29 cellular contexts compared by ENCODE assay signal in the genomic region with DNA sequence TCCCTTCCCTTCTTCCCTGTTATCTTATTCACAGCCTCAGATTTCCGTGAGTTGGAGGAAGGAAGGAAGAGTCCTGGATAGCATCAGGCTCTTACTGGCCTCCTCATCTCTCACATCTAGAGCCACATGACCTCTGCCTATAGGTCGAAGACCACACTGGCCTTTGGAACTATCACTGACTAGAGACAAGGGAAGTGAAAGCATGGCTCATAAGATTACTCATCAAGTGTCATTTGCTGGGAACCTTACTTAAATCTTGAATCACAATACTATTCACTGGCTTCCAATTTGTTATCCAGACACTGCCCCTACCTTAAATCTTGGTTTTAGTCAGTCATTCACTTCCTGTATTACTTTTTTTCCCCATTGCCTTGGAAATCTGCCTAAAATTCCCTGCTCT.
DNase-seq lines count a peak whose midpoint lies in the region; ATAC-seq, FAIRE-seq and TF ChIP-seq lines count a peak whose summit lies in the region.
"Had no signal": no experiment of that assay in that cellular context is flagged by ENCODE, and none has a peak within 500 bp of the region (broad histone marks: within the 10 kb centered on the region; RNA-seq: fewer than 3 reads in every experiment).

No MANE protein-coding gene starts in this region.

- peak; percentile 87 for FAIRE-seq in astrocyte (lab: Jason Lieb, UNC)
- FAIRE-seq: G401.6 had no signal

- no peaks in the 10 kb centered on the region for H3K4me1 Mint-ChIP-seq in astrocyte (ENCODE audit: low read depth, unreplicated experiment)
- no peaks in the 10 kb centered on the region for H3K4me1 Mint-ChIP-seq in natural killer cell treated with Interleukin-12 subunit alpha and Interleukin-12 subunit beta and Interleukin-15 and Interleukin-18, amount 100 ng/mL, for 72 hours (ENCODE audit: low read depth in 2 of 2)
- H3K4me1 Mint-ChIP-seq: activated CD8-positive, alpha-beta memory T cell treated with anti-CD3 and anti-CD28 coated beads, Interleukin-2, amount 10 ng/mL, durations not matched to agents 7 days and 5 days; activated naive CD4-positive, alpha-beta T cell treated with anti-CD3 and anti-CD28 coated beads, Interleukin-2, amount 10 ng/mL, durations not matched to agents 7 days and 5 days; GM23338; mesothelial cell of epicardium had no signal

- no peak overlapping the region for H3K4me2 ChIP-seq in astrocyte (ENCODE audit: low read length)
- H3K4me2 ChIP-seq: GM23338 had no signal

- no peak overlapping the region for H3K9ac ChIP-seq in astrocyte (ENCODE audit: low read length)

- H3K27me3 ChIP-seq in astrocyte (ENCODE audit: insufficient read depth, low read length): no peaks in the 10 kb centered on the region
- H3K27me3 ChIP-seq: upper lobe of right lung had no signal

- no peak overlapping the region for H3K27ac ChIP-seq in astrocyte (ENCODE audit: low read depth, low read length)
- H3K27ac ChIP-seq: skin epidermis, upper lobe of right lung, VCaP had no signal

- H3K4me3 Mint-ChIP-seq in astrocyte (ENCODE audit: unreplicated experiment): no peak overlapping the region
- H3K4me3 Mint-ChIP-seq in natural killer cell treated with Interleukin-12 subunit alpha and Interleukin-12 subunit beta and Interleukin-15 and Interleukin-18, amount 100 ng/mL, for 72 hours: no peak overlapping the region
- H3K4me3 Mint-ChIP-seq: activated CD8-positive, alpha-beta memory T cell treated with anti-CD3 and anti-CD28 coated beads, Interleukin-2, amount 10 ng/mL, durations not matched to agents 7 days and 5 days; activated naive CD4-positive, alpha-beta T cell treated with anti-CD3 and anti-CD28 coated beads, Interleukin-2, amount 10 ng/mL, durations not matched to agents 7 days and 5 days; dendritic cell treated with granulocyte-macrophage colony-stimulating factor and Interleukin-4, amounts not matched to agents 40 ng/mL and 50 ng/mL, for 4 days; GM23338; mesothelial cell of epicardium; naive thymus-derived CD8-positive, alpha-beta T cell had no signal

- no peaks in the 10 kb centered on the region for H3K9me3 Mint-ChIP-seq in astrocyte (ENCODE audit: unreplicated experiment)
- no peaks in the 10 kb centered on the region for H3K9me3 Mint-ChIP-seq in natural killer cell treated with Interleukin-12 subunit alpha and Interleukin-12 subunit beta and Interleukin-15 and Interleukin-18, amount 100 ng/mL, for 72 hours
- H3K9me3 Mint-ChIP-seq: activated naive CD4-positive, alpha-beta T cell treated with anti-CD3 and anti-CD28 coated beads, Interleukin-2, amount 10 ng/mL, durations not matched to agents 7 days and 5 days; GM23338 had no signal

- no peaks in the 10 kb centered on the region for H3K36me3 ChIP-seq in astrocyte (ENCODE audit: insufficient read depth, low read length)
- H3K36me3 ChIP-seq: upper lobe of right lung had no signal

- H3K4me3 ChIP-seq in astrocyte (ENCODE audit: insufficient read depth, low read depth, low read length): no peak overlapping the region
- H3K4me3 ChIP-seq: GM23338, skin epidermis, upper lobe of right lung had no signal

- peak; percentile 77 for ATAC-seq in GM18517 (IDR thresholded peaks at IDR 0.05; ENCODE audit: unreplicated experiment)
- ATAC-seq in HG02588 (IDR thresholded peaks at IDR 0.05; ENCODE audit: unreplicated experiment): peak; percentile 55
- ATAC-seq in HG03520 (IDR thresholded peaks at IDR 0.05; ENCODE audit: unreplicated experiment): peak; percentile 41
- no peak for ATAC-seq in activated CD4-positive, CD25-positive, alpha-beta regulatory T cell treated with anti-CD3 and anti-CD28 coated beads, Interleukin-2, amount 50 U/mL, for 24 hours
- ATAC-seq in natural killer cell treated with Interleukin-12 subunit alpha and Interleukin-12 subunit beta and Interleukin-15 and Interleukin-18, amount 100 ng/mL, for 72 hours: no peak
- ATAC-seq: activated CD8-positive, alpha-beta memory T cell treated with anti-CD3 and anti-CD28 coated beads, Interleukin-2, amount 10 ng/mL, durations not matched to agents 7 days and 5 days; GM23338; naive thymus-derived CD8-positive, alpha-beta T cell; upper lobe of right lung had no signal

- DNase-seq in astrocyte (ENCODE audit: low read depth) (no peak), SIG-M5 (lab: John Stamatoyannopoulos, UW) (no peak)
- no peak for DNase-seq in natural killer cell treated with Interleukin-12 subunit alpha and Interleukin-12 subunit beta and Interleukin-15 and Interleukin-18, amount 100 ng/mL, for 72 hours (ENCODE audit: low spot score)
- DNase-seq: ACHN; activated CD4-positive, alpha-beta T cell treated with anti-CD3 and anti-CD28 coated beads, Interleukin-2, amount 50 U/mL, for 1 hour; activated CD8-positive, alpha-beta memory T cell treated with anti-CD3 and anti-CD28 coated beads, Interleukin-2, amount 10 ng/mL, durations not matched to agents 7 days and 5 days; activated naive CD4-positive, alpha-beta T cell treated with anti-CD3 and anti-CD28 coated beads, Interleukin-2, amount 10 ng/mL, durations not matched to agents 7 days and 5 days; anterior cingulate cortex; caudate nucleus; islet precursor cell; Karpas-422; naive thymus-derived CD8-positive, alpha-beta T cell; NCI-H1048; NCI-H1930; NCI-H226; NCI-H748 treated with DMSO at 0.1 percent for 48 hours; OCI-M1; stimulated activated CD4-positive, alpha-beta T cell treated with anti-CD3 and anti-CD28 coated beads, Interleukin-1b, Interleukin-23, amount 100 ng/mL, for 48 hours; upper lobe of right lung had no signal

- TF ChIP-seq CTCF in astrocyte (IDR thresholded peaks at IDR 0.05; ENCODE audit: insufficient read depth, low read depth, low read length): no peak

- H3K79me2 ChIP-seq in astrocyte (ENCODE audit: insufficient read depth, low read length): no peaks in the 10 kb centered on the region

- no peaks in the 10 kb centered on the region for H3K27me3 Mint-ChIP-seq in astrocyte (ENCODE audit: low read depth, unreplicated experiment)
- peaks cover 0 to 4% of the 10 kb centered on the region in 2 donors for H3K27me3 Mint-ChIP-seq in natural killer cell treated with Interleukin-12 subunit alpha and Interleukin-12 subunit beta and Interleukin-15 and Interleukin-18, amount 100 ng/mL, for 72 hours
- H3K27me3 Mint-ChIP-seq: activated CD8-positive, alpha-beta memory T cell treated with anti-CD3 and anti-CD28 coated beads, Interleukin-2, amount 10 ng/mL, durations not matched to agents 7 days and 5 days; activated naive CD4-positive, alpha-beta T cell treated with anti-CD3 and anti-CD28 coated beads, Interleukin-2, amount 10 ng/mL, durations not matched to agents 7 days and 5 days; dendritic cell treated with granulocyte-macrophage colony-stimulating factor and Interleukin-4, amounts not matched to agents 40 ng/mL and 50 ng/mL, for 4 days; naive thymus-derived CD8-positive, alpha-beta T cell had no signal

- no peak overlapping the region for H2AFZ ChIP-seq in astrocyte (ENCODE audit: low read depth, low read length)
- H2AFZ ChIP-seq: GM23338 had no signal

- no peaks in the 10 kb centered on the region for H3K36me3 Mint-ChIP-seq in astrocyte (ENCODE audit: low read depth, unreplicated experiment)
- no peaks in the 10 kb centered on the region for H3K36me3 Mint-ChIP-seq in natural killer cell treated with Interleukin-12 subunit alpha and Interleukin-12 subunit beta and Interleukin-15 and Interleukin-18, amount 100 ng/mL, for 72 hours
- H3K36me3 Mint-ChIP-seq: activated CD8-positive, alpha-beta memory T cell treated with anti-CD3 and anti-CD28 coated beads, Interleukin-2, amount 10 ng/mL, durations not matched to agents 7 days and 5 days; activated naive CD4-positive, alpha-beta T cell treated with anti-CD3 and anti-CD28 coated beads, Interleukin-2, amount 10 ng/mL, durations not matched to agents 7 days and 5 days; mesothelial cell of epicardium; naive thymus-derived CD8-positive, alpha-beta T cell had no signal

- no peak overlapping the region for H3K27ac Mint-ChIP-seq in astrocyte (ENCODE audit: unreplicated experiment)
- H3K27ac Mint-ChIP-seq in natural killer cell treated with Interleukin-12 subunit alpha and Interleukin-12 subunit beta and Interleukin-15 and Interleukin-18, amount 100 ng/mL, for 72 hours: no peak overlapping the region
- H3K27ac Mint-ChIP-seq: activated CD8-positive, alpha-beta memory T cell treated with anti-CD3 and anti-CD28 coated beads, Interleukin-2, amount 10 ng/mL, durations not matched to agents 7 days and 5 days; activated naive CD4-positive, alpha-beta T cell treated with anti-CD3 and anti-CD28 coated beads, Interleukin-2, amount 10 ng/mL, durations not matched to agents 7 days and 5 days; dendritic cell treated with granulocyte-macrophage colony-stimulating factor and Interleukin-4, amounts not matched to agents 40 ng/mL and 50 ng/mL, for 4 days; GM23338; mesothelial cell of epicardium had no signal

- H3K9me3 ChIP-seq in astrocyte (ENCODE audit: insufficient read depth, low read depth, low read length): no peaks in the 10 kb centered on the region
- H3K9me3 ChIP-seq: upper lobe of right lung had no signal

- H4K20me1 ChIP-seq in astrocyte (ENCODE audit: insufficient read depth, low read length): no peaks in the 10 kb centered on the region

- no peaks in the 10 kb centered on the region for H3K4me1 ChIP-seq in astrocyte (ENCODE audit: insufficient read depth, low read length)
- H3K4me1 ChIP-seq: upper lobe of right lung had no signal

Comparison
In these comparisons a context has a peak if more than half of its experiments do, and no peak if none do; other contexts are left out.
1. ATAC-seq: peak in GM18517 (single experiment), HG02588 (single experiment) and HG03520 (single experiment); none in activated CD4-positive, CD25-positive, alpha-beta regulatory T cell treated with anti-CD3 and anti-CD28 coated beads, Interleukin-2, amount 50 U/mL, for 24 hours (0 of 2) and natural killer cell treated with Interleukin-12 subunit alpha and Interleukin-12 subunit beta and Interleukin-15 and Interleukin-18, amount 100 ng/mL, for 72 hours (0 of 2).